In genomic region chr14:34843011-34843554, GRCh38 we compare ENCODE assay signal across 1 cellular context.
TF ChIP-seq lines count a peak whose summit lies in the region.

No MANE protein-coding gene starts in this region.

TF ChIP-seq in HCT116, 20 proteins besides CTCF, POLR2A, EP300 and RAD21 (continued from another document):
- TF ChIP-seq REST (IDR thresholded peaks at IDR 0.05; ENCODE audit: low read depth) (no peak), JUND (IDR thresholded peaks at IDR 0.05) (0 out of 2 replicates have a peak, but pooled peaks have one; percentile 24), ZFX (IDR thresholded peaks at IDR 0.05) (no peak)
